10 cellular contexts compared by ENCODE assay signal in genomic region chr10:115094605-115095004, GRCh38. TPM values are rescaled to one million over a fixed set of nuclear protein-coding genes. Genes with fewer than 3 reads are reported as not detected.
DNase-seq lines count a peak whose midpoint lies in the region; ATAC-seq and TF ChIP-seq lines count a peak whose summit lies in the region.
"Had no signal": no experiment of that assay in that cellular context is flagged by ENCODE, and none has a peak within 500 bp of the region (broad histone marks: within the 10 kb centered on the region; RNA-seq: fewer than 3 reads in every experiment).

No MANE protein-coding gene starts in this region.

- H3K27ac ChIP-seq in skeletal muscle tissue (ENCODE audit: low read depth, low read length): no peak overlapping the region
- H3K27ac ChIP-seq in GM23248: no peak overlapping the region
- H3K27ac ChIP-seq in stomach: no peak overlapping the region

- no peaks in the 10 kb centered on the region for H4K20me1 ChIP-seq in GM23248 (ENCODE audit: insufficient read depth)

- H3K27me3 ChIP-seq in skeletal muscle tissue (ENCODE audit: control insufficient read depth in 3 of 3, insufficient read depth in 3 of 3, low read length in 3 of 3) (peaks cover 0 to 9% (median 4%) of the 10 kb centered on the region in 3 donors), GM23248 (replicated peaks; ENCODE audit: insufficient read depth) (peaks cover 64% of the 10 kb centered on the region), stomach (peaks cover 8 to 56% (median 33%) of the 10 kb centered on the region in 3 donors)

- no peaks in the 10 kb centered on the region for H3K36me3 Mint-ChIP-seq in activated CD4-positive, alpha-beta T cell treated with anti-CD3 and anti-CD28 coated beads for 36 hours (ENCODE audit: low read depth)
- H3K36me3 Mint-ChIP-seq in T-helper 17 cell (ENCODE audit: low read depth): no peaks in the 10 kb centered on the region

- H3K4me3 Mint-ChIP-seq in activated CD4-positive, alpha-beta T cell treated with anti-CD3 and anti-CD28 coated beads for 36 hours: peak overlapping the region; percentile 9
- H3K4me3 Mint-ChIP-seq in T-helper 17 cell: peak overlapping the region; percentile 77

- H3K9ac ChIP-seq in skeletal muscle tissue (ENCODE audit: low read depth in 1 of 3, low read length in 3 of 3): peak overlapping the region in 2 of 3 donors; percentile 40 to 47
- H3K9ac ChIP-seq in GM23248: no peak overlapping the region

- in situ Hi-C loops in GM23248 (cut with MboI): no loop called here

- no peak overlapping the region for H2AFZ ChIP-seq in GM23248

- H3F3A ChIP-seq in GM23248 (ENCODE audit: insufficient read depth): no peaks in the 10 kb centered on the region

- no peaks in the 10 kb centered on the region for H3K79me2 ChIP-seq in GM23248 (ENCODE audit: insufficient read depth)

- H3K9me3 Mint-ChIP-seq in activated CD4-positive, alpha-beta T cell treated with anti-CD3 and anti-CD28 coated beads for 36 hours (ENCODE audit: low read depth): no peaks in the 10 kb centered on the region

- no peak for TF ChIP-seq POLR2A in stomach (IDR thresholded peaks at IDR 0.05)

- no peak overlapping the region for H3K4me2 ChIP-seq in GM23248 (ENCODE audit: unreplicated experiment)

- peaks cover 10% of the 10 kb centered on the region for H3K4me1 Mint-ChIP-seq in activated CD4-positive, alpha-beta T cell treated with anti-CD3 and anti-CD28 coated beads for 36 hours
- peaks cover 13% of the 10 kb centered on the region for H3K4me1 Mint-ChIP-seq in T-helper 17 cell

- no peak for DNase-seq in activated CD4-positive, alpha-beta T cell treated with anti-CD3 and anti-CD28 coated beads for 36 hours
- DNase-seq in activated CD4-positive, alpha-beta T cell treated with anti-CD3 and anti-CD28 coated beads for 48 hours: no peak
- DNase-seq in T-helper 17 cell (no peak), left kidney (ENCODE audit: low read depth, low spot score) (peak; percentile 16), GM23248 (no peak), stomach (no peak), hepatic stellate cell (ENCODE audit: low spot score) (no peak)
- DNase-seq: stimulated activated CD4-positive, alpha-beta T cell treated with anti-CD3 and anti-CD28 coated beads, Interleukin-1b, Interleukin-23, amount 100 ng/mL, for 48 hours had no signal

- TF ChIP-seq CTCF in stomach (IDR thresholded peaks at IDR 0.05): no peak

- peaks cover 0 to 6% (median 3%) of the 10 kb centered on the region in 3 donors for H3K4me1 ChIP-seq in skeletal muscle tissue (ENCODE audit: control insufficient read depth in 3 of 3, insufficient read depth in 3 of 3, low read length in 3 of 3)
- H3K4me1 ChIP-seq in GM23248 (ENCODE audit: insufficient read depth): no peaks in the 10 kb centered on the region
- H3K4me1 ChIP-seq in stomach: peaks cover 9 to 31% (median 20%) of the 10 kb centered on the region in 4 donors

- POLR2A ChIA-PET in activated CD4-positive, alpha-beta T cell treated with anti-CD3 and anti-CD28 coated beads for 36 hours (lab: Charles Lee): no interaction called here

- H3K9me2 ChIP-seq in GM23248 (ENCODE audit: insufficient read depth): no peaks in the 10 kb centered on the region

- ATAC-seq in activated CD4-positive, alpha-beta T cell treated with anti-CD3 and anti-CD28 coated beads for 36 hours: no peak
- no peak for ATAC-seq in T-helper 17 cell

- H3K4me3 ChIP-seq in skeletal muscle tissue (ENCODE audit: low read length in 3 of 3): peak overlapping the region in 2 of 3 donors; percentile 46 to 70
- no peak overlapping the region for H3K4me3 ChIP-seq in GM23248
- H3K4me3 ChIP-seq in stomach: peak overlapping the region in 1 of 4 donors; percentile 71
- H3K4me3 ChIP-seq: lung had no signal

- WGBS in GM23248 (ENCODE audit: low coverage in 1 of 2, low lambda C conversion rate in 2 of 2, missing lambda C conversion rate in 2 of 2), 2 experiments: 48% methylated on average over 10 of the region's 10 CpGs
- 47 to 59% (median 54%) methylated on average over 10 of the region's 10 CpGs for WGBS in stomach, 5 donors

- H3K9me3 ChIP-seq in T-helper 17 cell (ENCODE audit: control insufficient read depth, low read length, poor library complexity, severe bottlenecking) (no peaks in the 10 kb centered on the region), skeletal muscle tissue (ENCODE audit: control insufficient read depth in 3 of 3, low read length in 3 of 3) (no peaks in the 10 kb centered on the region), GM23248 (ENCODE audit: low read depth) (no peaks in the 10 kb centered on the region), stomach (no peaks in the 10 kb centered on the region)

- CTCF ChIA-PET in activated CD4-positive, alpha-beta T cell treated with anti-CD3 and anti-CD28 coated beads for 36 hours (lab: Charles Lee): no interaction called here

- intact Hi-C loops in activated CD4-positive, alpha-beta T cell treated with anti-CD3 and anti-CD28 coated beads for 36 hours (cut with DNase I, micrococcal nuclease): loop anchor here in 1 of 2 experiments (5.0 kb wide), 1 partner anchor 157 kb away; the partner anchor contains the start of gene TRUB1
- intact Hi-C loops in stomach (cut with DNase I; ENCODE audit: low total_unique reads): no loop called here

- H3K36me3 ChIP-seq in skeletal muscle tissue (ENCODE audit: control insufficient read depth in 3 of 3, insufficient read depth in 3 of 3, low read length in 3 of 3) (no peaks in the 10 kb centered on the region), GM23248 (ENCODE audit: low read depth) (no peaks in the 10 kb centered on the region), stomach (no peaks in the 10 kb centered on the region)

- no peak overlapping the region for H3K27ac Mint-ChIP-seq in activated CD4-positive, alpha-beta T cell treated with anti-CD3 and anti-CD28 coated beads for 36 hours
- no peak overlapping the region for H3K27ac Mint-ChIP-seq in T-helper 17 cell

- no peak for TF ChIP-seq EP300 in stomach (IDR thresholded peaks at IDR 0.05)

- H3K27me3 Mint-ChIP-seq in activated CD4-positive, alpha-beta T cell treated with anti-CD3 and anti-CD28 coated beads for 36 hours: peaks cover 34% of the 10 kb centered on the region
- peaks cover 46% of the 10 kb centered on the region for H3K27me3 Mint-ChIP-seq in T-helper 17 cell

RNA-seq across cellular contexts. Expression of gene ATRNL1, which starts 1.4 kb away (rescaled TPM):
- total RNA-seq in activated CD4-positive, alpha-beta T cell treated with anti-CD3 and anti-CD28 coated beads for 36 hours: under 1 TPM in 1 of 2 experiments, not detected in 1; 0.21 TPM
- total RNA-seq in T-helper 17 cell: not detected
- total RNA-seq in skeletal muscle tissue: 7.8 TPM
- not detected in 2 replicates for total RNA-seq in GM23248 (2014; rRNA removed; shearing (Covaris generic))
- not detected in 2 replicates for polyA plus RNA-seq in GM23248 (2016; fragmentation: Nextera tagmentation; extraction: Ambion mirVana)
- 10 to 100 TPM in 1 of 5 donors, 1 to 10 TPM in 2, under 1 TPM in 2; 0.45 to 50.7 (median 6.4) TPM for total RNA-seq in stomach
- under 1 TPM in 2 of 3 donors, not detected in 1; 0.12 to 0.28 TPM for polyA plus RNA-seq in stomach
